21 cellular contexts compared by ENCODE assay signal in the genomic region with DNA sequence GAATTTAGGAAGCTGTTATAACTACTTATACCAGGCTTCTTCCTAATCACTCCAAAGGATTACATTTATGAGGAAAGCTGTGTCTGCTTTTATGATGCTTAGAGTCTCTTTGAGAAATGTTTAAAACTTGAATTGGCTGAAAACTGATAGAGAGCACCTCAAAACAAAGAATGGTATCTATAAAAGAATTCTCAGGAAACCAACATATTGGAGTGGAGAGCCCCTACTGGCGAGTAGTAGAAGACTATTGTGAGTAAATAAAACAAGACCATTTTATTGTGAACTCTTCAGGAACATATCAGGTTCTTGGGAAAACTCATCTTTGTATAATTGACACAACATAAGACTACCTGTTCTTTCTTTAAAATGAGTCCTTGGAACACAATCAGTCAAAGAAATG.
DNase-seq lines count a peak whose midpoint lies in the region; ATAC-seq and TF ChIP-seq lines count a peak whose summit lies in the region.
"Had no signal": no experiment of that assay in that cellular context is flagged by ENCODE, and none has a peak within 500 bp of the region (broad histone marks: within the 10 kb centered on the region; RNA-seq: fewer than 3 reads in every experiment).

No MANE protein-coding gene starts in this region.

- ATAC-seq in naive thymus-derived CD4-positive, alpha-beta T cell, result no peak
- ATAC-seq in HG02588 (IDR thresholded peaks at IDR 0.05; ENCODE audit: unreplicated experiment) (no peak), HG03039 (IDR thresholded peaks at IDR 0.05; ENCODE audit: unreplicated experiment) (no peak)

- CTCF ChIA-PET in OCI-LY7 (lab: Charles Lee; ENCODE audit: unreplicated experiment), result no interaction called here
- CTCF ChIA-PET in naive thymus-derived CD4-positive, alpha-beta T cell (lab: Charles Lee), result no interaction called here

- H3K4me1 ChIP-seq in OCI-LY7 (ENCODE audit: insufficient read depth, low read length, poor library complexity, severe bottlenecking), result no peaks in the 10 kb centered on the region
- no peaks in the 10 kb centered on the region for H3K4me1 ChIP-seq in naive thymus-derived CD4-positive, alpha-beta T cell (ENCODE audit: control insufficient read depth in 2 of 2, insufficient read depth in 2 of 2, low read length in 2 of 2)
- H3K4me1 ChIP-seq: ascending aorta; BLaER1 treated with 17β-estradiol and CSF1 and Interleukin-3, amounts not matched to agents 10 nM and 100 nM had no signal

- no peaks in the 10 kb centered on the region for H3K27me3 ChIP-seq in naive thymus-derived CD4-positive, alpha-beta T cell (ENCODE audit: control insufficient read depth in 2 of 2, insufficient read depth in 2 of 2, low read length in 2 of 2)
- H3K27me3 ChIP-seq: ascending aorta; BLaER1 treated with 17β-estradiol and CSF1 and Interleukin-3, amounts not matched to agents 10 nM and 100 nM; testis had no signal

- no peaks in the 10 kb centered on the region for H4K20me1 ChIP-seq in OCI-LY7 (ENCODE audit: insufficient read depth, low read length)
- H4K20me1 ChIP-seq: BLaER1 treated with 17β-estradiol and CSF1 and Interleukin-3, amounts not matched to agents 10 nM and 100 nM had no signal

- H3K9me3 Mint-ChIP-seq in type B pancreatic cell, result no peaks in the 10 kb centered on the region
- peaks cover 0 to 15% (median 8%) of the 10 kb centered on the region in 11 donors for H3K9me3 Mint-ChIP-seq in naive thymus-derived CD4-positive, alpha-beta T cell

- no peak overlapping the region for H3K4me3 ChIP-seq in OCI-LY7 (ENCODE audit: low read depth, low read length, poor library complexity, severe bottlenecking)
- no peak overlapping the region for H3K4me3 ChIP-seq in epithelial cell of esophagus (ENCODE audit: low read length)
- no peak overlapping the region for H3K4me3 ChIP-seq in naive thymus-derived CD4-positive, alpha-beta T cell (ENCODE audit: low read length)
- H3K4me3 ChIP-seq: ascending aorta; BLaER1 treated with 17β-estradiol and CSF1 and Interleukin-3, amounts not matched to agents 10 nM and 100 nM; testis had no signal

- H3K36me3 ChIP-seq in OCI-LY7 (ENCODE audit: insufficient read depth, low read length), result no peaks in the 10 kb centered on the region
- H3K36me3 ChIP-seq in naive thymus-derived CD4-positive, alpha-beta T cell (ENCODE audit: control insufficient read depth in 2 of 3, insufficient read depth in 3 of 3, low read length in 3 of 3), result no peaks in the 10 kb centered on the region
- H3K36me3 ChIP-seq: ascending aorta; BLaER1 treated with 17β-estradiol and CSF1 and Interleukin-3, amounts not matched to agents 10 nM and 100 nM had no signal

- H3K4me1 Mint-ChIP-seq in type B pancreatic cell (ENCODE audit: unreplicated experiment), result no peaks in the 10 kb centered on the region
- no peaks in the 10 kb centered on the region for H3K4me1 Mint-ChIP-seq in naive thymus-derived CD4-positive, alpha-beta T cell

- TF ChIP-seq CTCF in OCI-LY7 (conservative IDR thresholded peaks at IDR 0.05; ENCODE audit: low read length) (peak; percentile 65), epithelial cell of esophagus (IDR thresholded peaks at IDR 0.05; ENCODE audit: insufficient read depth, low read depth, low read length, missing control alignments) (no peak), type B pancreatic cell (conservative IDR thresholded peaks at IDR 0.05) (peak; percentile 60)

- H3K9me2 ChIP-seq in OCI-LY7 (ENCODE audit: insufficient read depth, low read length), result no peaks in the 10 kb centered on the region

- H3K4me3 Mint-ChIP-seq in type B pancreatic cell, result no peak overlapping the region
- no peak overlapping the region for H3K4me3 Mint-ChIP-seq in naive thymus-derived CD4-positive, alpha-beta T cell

- H3K4me2 ChIP-seq in OCI-LY7 (ENCODE audit: low read length), result no peak overlapping the region
- H3K4me2 ChIP-seq: BLaER1 treated with 17β-estradiol and CSF1 and Interleukin-3, amounts not matched to agents 10 nM and 100 nM had no signal

- no peak overlapping the region for H3K27ac Mint-ChIP-seq in type B pancreatic cell
- no peak overlapping the region for H3K27ac Mint-ChIP-seq in naive thymus-derived CD4-positive, alpha-beta T cell

- intact Hi-C loops in OCI-LY7 (cut with micrococcal nuclease; ENCODE audit: unreplicated experiment), result no loop called here
- intact Hi-C loops in naive thymus-derived CD4-positive, alpha-beta T cell (cut with micrococcal nuclease), result no loop called here

- POLR2A ChIA-PET in OCI-LY7 (lab: Charles Lee), result no interaction called here
- POLR2A ChIA-PET in naive thymus-derived CD4-positive, alpha-beta T cell (lab: Charles Lee), result no interaction called here

- DNase-seq in NCI-H1694 treated with DMSO at 0.1 percent for 48 hours (lab: John Stamatoyannopoulos, UW) (peak; percentile 5), NCI-H1694 (lab: John Stamatoyannopoulos, UW) (no peak), OCI-LY7 (ENCODE audit: low spot score) (no peak), epithelial cell of esophagus (ENCODE audit: low read depth) (peak; percentile 1), type B pancreatic cell (ENCODE audit: extremely low spot score, unreplicated experiment) (no peak)
- DNase-seq in naive thymus-derived CD4-positive, alpha-beta T cell, result no peak
- DNase-seq: activated CD4-positive, alpha-beta T cell treated with anti-CD3 and anti-CD28 coated beads, Interleukin-2, amount 50 U/mL, for 1 hour; activated naive CD4-positive, alpha-beta T cell; activated T-cell treated with anti-CD3 and anti-CD28 coated beads for 4 hours; DMS 273 treated with DMSO at 0.1 percent for 48 hours; GOT3; hippocampal formation; kidney glomerular epithelial cell; NCI-H1048; NCI-H2081; NCI-H524; testis had no signal

- H3K27ac ChIP-seq in OCI-LY7 (ENCODE audit: low read depth, low read length, poor library complexity, severe bottlenecking), result no peak overlapping the region
- no peak overlapping the region for H3K27ac ChIP-seq in naive thymus-derived CD4-positive, alpha-beta T cell (ENCODE audit: low read depth, low read length)
- H3K27ac ChIP-seq: ascending aorta; BLaER1 treated with 17β-estradiol and CSF1 and Interleukin-3, amounts not matched to agents 10 nM and 100 nM; testis had no signal

- H3K9me3 ChIP-seq in OCI-LY7 (ENCODE audit: low read length), result no peaks in the 10 kb centered on the region
- no peaks in the 10 kb centered on the region for H3K9me3 ChIP-seq in naive thymus-derived CD4-positive, alpha-beta T cell (ENCODE audit: control insufficient read depth in 2 of 3, low read length in 3 of 3)
- H3K9me3 ChIP-seq: ascending aorta; BLaER1 treated with 17β-estradiol and CSF1 and Interleukin-3, amounts not matched to agents 10 nM and 100 nM; testis had no signal

- H2AFZ ChIP-seq in OCI-LY7 (ENCODE audit: low read length), result no peak overlapping the region

- peaks cover 4% of the 10 kb centered on the region for H3K27me3 Mint-ChIP-seq in type B pancreatic cell
- H3K27me3 Mint-ChIP-seq in naive thymus-derived CD4-positive, alpha-beta T cell, result no peaks in the 10 kb centered on the region

- no peaks in the 10 kb centered on the region for H3K36me3 Mint-ChIP-seq in type B pancreatic cell
- no peaks in the 10 kb centered on the region for H3K36me3 Mint-ChIP-seq in naive thymus-derived CD4-positive, alpha-beta T cell

- no peaks in the 10 kb centered on the region for H3K79me2 ChIP-seq in OCI-LY7 (ENCODE audit: insufficient read depth, low read depth, low read length)

- BruUV-seq in OCI-LY7 (replicated peaks; lab: Mats Ljungman, UMichigan), result no TSS peak

Comparison
In these comparisons a context has a peak if more than half of its experiments do, and no peak if none do; other contexts are left out.
1. DNase-seq: peak in NCI-H1694 treated with DMSO at 0.1 percent for 48 hours (single experiment) and epithelial cell of esophagus (single experiment); none in NCI-H1694 (single experiment), OCI-LY7 (single experiment), type B pancreatic cell (single experiment) and naive thymus-derived CD4-positive, alpha-beta T cell (0 of 9).